ENCODE assay signal across 7 cellular contexts in genomic region chr10:110843031-110843430, GRCh38. TPM values are rescaled to one million over a fixed set of nuclear protein-coding genes. Genes with fewer than 3 reads are reported as not detected.
A peak's percentile ranks its signal among the peaks of the same experiment; 100 is the strongest.
DNase-seq lines count a peak whose midpoint lies in the region; ATAC-seq and TF ChIP-seq lines count a peak whose summit lies in the region.

No MANE protein-coding gene starts in this region.

- no peak overlapping the region for H3K27ac ChIP-seq in mesenchymal stem cell (ENCODE audit: low read length, poor library complexity, severe bottlenecking)
- no peak overlapping the region for H3K27ac ChIP-seq in endodermal cell (ENCODE audit: low read depth, low read length)

- no peak overlapping the region for H3K14ac ChIP-seq in mesenchymal stem cell (ENCODE audit: low read length in 2 of 2)

- H3K36me3 Mint-ChIP-seq in endodermal cell (ENCODE audit: low read depth) = no peaks in the 10 kb centered on the region

- H3K4me3 Mint-ChIP-seq in endodermal cell = no peak overlapping the region

- H2AFZ ChIP-seq in mesenchymal stem cell (ENCODE audit: low read depth, low read length) = no peak overlapping the region

- H3K4me3 ChIP-seq in mesenchymal stem cell (ENCODE audit: insufficient read depth in 1 of 2, low read depth in 1 of 2, low read length in 2 of 2) = no peak overlapping the region
- H3K4me3 ChIP-seq in endodermal cell (ENCODE audit: low read length) = no peak overlapping the region

- no peak overlapping the region for H2BK5ac ChIP-seq in mesenchymal stem cell (ENCODE audit: low read depth, low read length, poor library complexity, severe bottlenecking)

- H3K79me1 ChIP-seq in mesenchymal stem cell (replicated peaks; ENCODE audit: low read length, poor library complexity, severe bottlenecking) = no peaks in the 10 kb centered on the region

- H3K27me3 Mint-ChIP-seq in endodermal cell (ENCODE audit: insufficient read depth) = no peaks in the 10 kb centered on the region

- H3K27me3 ChIP-seq in mesenchymal stem cell (ENCODE audit: control insufficient read depth in 1 of 2, insufficient read depth in 1 of 2, low read length in 2 of 2) (peaks cover 0 to 12% of the 10 kb centered on the region in 2 experiments), endodermal cell (ENCODE audit: control insufficient read depth, insufficient read depth, low read length, poor library complexity, severe bottlenecking) (no peaks in the 10 kb centered on the region)

- no peaks in the 10 kb centered on the region for H3K9me3 Mint-ChIP-seq in endodermal cell

- WGBS in mesenchymal stem cell = 90% methylated on average over 2 of the region's 2 CpGs
- 81 to 89% methylated on average over 1 to 2 of the region's 2 CpGs for WGBS in endodermal cell (ENCODE audit: insufficient coverage in 1 of 2, insufficient read length in 1 of 2), 2 experiments

- H3K9ac ChIP-seq in mesenchymal stem cell (ENCODE audit: low read length) = no peak overlapping the region
- H3K9ac ChIP-seq in endodermal cell (ENCODE audit: extremely low read depth, low read length, poor library complexity, severe bottlenecking) = no peak overlapping the region

- TF ChIP-seq CTCF in endodermal cell (conservative IDR thresholded peaks at IDR 0.05) = no peak

- H3K4me1 ChIP-seq in mesenchymal stem cell (ENCODE audit: control insufficient read depth, insufficient read depth, low read depth, low read length) (peaks cover 6% of the 10 kb centered on the region), endodermal cell (ENCODE audit: control insufficient read depth, insufficient read depth, low read length) (no peaks in the 10 kb centered on the region)

- no peak overlapping the region for H3K4me2 ChIP-seq in mesenchymal stem cell (ENCODE audit: low read length, poor library complexity, severe bottlenecking)

- no peak overlapping the region for H3K18ac ChIP-seq in mesenchymal stem cell (ENCODE audit: low read depth in 1 of 2, low read length in 2 of 2)

- H2BK15ac ChIP-seq in mesenchymal stem cell (ENCODE audit: low read depth, poor library complexity, severe bottlenecking) = no peak overlapping the region

- H3K4me1 Mint-ChIP-seq in endodermal cell = peaks cover 12% of the 10 kb centered on the region

- DNase-seq in NCI-H1436 treated with DMSO at 0.1 percent for 48 hours (lab: John Stamatoyannopoulos, UW) = peak; percentile 28
- peak; percentile 40 for DNase-seq in effector CD4-positive, alpha-beta T cell
- DNase-seq in mesenchymal stem cell = no peak
- no peak for DNase-seq in endodermal cell
- DNase-seq in glomerular visceral epithelial cell (ENCODE audit: extremely low spot score) = no peak

- H3K23ac ChIP-seq in mesenchymal stem cell (ENCODE audit: low read length in 2 of 2) = no peak overlapping the region

- H2BK12ac ChIP-seq in mesenchymal stem cell (ENCODE audit: low read length in 2 of 2) = no peak overlapping the region

- H4K91ac ChIP-seq in mesenchymal stem cell (ENCODE audit: low read length) = no peak overlapping the region

- H3K9me3 ChIP-seq in mesenchymal stem cell (ENCODE audit: control insufficient read depth, low read length) = no peaks in the 10 kb centered on the region
- no peaks in the 10 kb centered on the region for H3K9me3 ChIP-seq in endodermal cell (ENCODE audit: control insufficient read depth, low read length)

- ATAC-seq in GM18907 (IDR thresholded peaks at IDR 0.05; ENCODE audit: unreplicated experiment) = peak; percentile 78
- peak; percentile 59 for ATAC-seq in HG02571 (IDR thresholded peaks at IDR 0.05; ENCODE audit: unreplicated experiment)

- H3K36me3 ChIP-seq in mesenchymal stem cell (ENCODE audit: control insufficient read depth in 1 of 2, insufficient read depth in 2 of 2, low read depth in 1 of 2, low read length in 2 of 2) = no peaks in the 10 kb centered on the region
- no peaks in the 10 kb centered on the region for H3K36me3 ChIP-seq in endodermal cell (ENCODE audit: control insufficient read depth, insufficient read depth, low read length)

- H4K8ac ChIP-seq in mesenchymal stem cell (ENCODE audit: low read length) = no peak overlapping the region

- no peak overlapping the region for H3K4ac ChIP-seq in mesenchymal stem cell (ENCODE audit: low read depth in 1 of 2, low read length in 2 of 2)

- H3K27ac Mint-ChIP-seq in endodermal cell = no peak overlapping the region

- H2AK5ac ChIP-seq in mesenchymal stem cell (ENCODE audit: low read length, severe bottlenecking) = no peak overlapping the region

- H2BK120ac ChIP-seq in mesenchymal stem cell (ENCODE audit: low read depth, low read length) = no peak overlapping the region

RNA-seq across cellular contexts. Expression of gene PDCD4, which starts 28.7 kb away (rescaled TPM):
- polyA plus RNA-seq in mesenchymal stem cell (2013, experiment 1 of 2) = 35.1 TPM
- 36.7 TPM for polyA plus RNA-seq in mesenchymal stem cell (2013, experiment 2 of 2)
- 10 to 100 TPM; 46.5 to 48.5 TPM for total RNA-seq in endodermal cell
- polyA plus RNA-seq in endodermal cell (2013, experiment 1 of 2) = 52.4 TPM
- polyA plus RNA-seq in endodermal cell (2013, experiment 2 of 2) = 41.7 TPM

Comparison
In these comparisons a context has a peak if more than half of its experiments do, and no peak if none do; other contexts are left out.
1. DNase-seq: peak in NCI-H1436 treated with DMSO at 0.1 percent for 48 hours (single experiment) and effector CD4-positive, alpha-beta T cell (single experiment); none in mesenchymal stem cell (single experiment), endodermal cell (single experiment) and glomerular visceral epithelial cell (single experiment).